In genomic region chr2:219176818-219177593, GRCh38 we compare ENCODE assay signal across 8 cellular contexts. TPM values are rescaled to one million over a fixed set of nuclear protein-coding genes. Genes with fewer than 3 reads are reported as not detected.
A peak's percentile ranks its signal among the peaks of the same experiment; 100 is the strongest.
DNase-seq lines count a peak whose midpoint lies in the region; ATAC-seq and TF ChIP-seq lines count a peak whose summit lies in the region.

Gene CNPPD1 (minus strand): TSS chr2:219176925. CDS start chr2:219176828, 97 bp downstream.

- H3K9me3 Mint-ChIP-seq in activated naive CD8-positive, alpha-beta T cell treated with anti-CD3 and anti-CD28 coated beads, Interleukin-2, amount 50 U/mL, for 24 hours, result no peaks in the 10 kb centered on the region
- no peaks in the 10 kb centered on the region for H3K9me3 Mint-ChIP-seq in type B pancreatic cell

- H3K4me3 ChIP-seq in GM12875 (ENCODE audit: low read depth, low read length), result peak within 1 kb of the TSS; percentile 64

- H3K4me1 Mint-ChIP-seq in activated naive CD8-positive, alpha-beta T cell treated with anti-CD3 and anti-CD28 coated beads, Interleukin-2, amount 50 U/mL, for 24 hours, result peaks cover 59% of the 10 kb centered on the region
- peaks cover 13% of the 10 kb centered on the region for H3K4me1 Mint-ChIP-seq in type B pancreatic cell (ENCODE audit: unreplicated experiment)

- peak within 1 kb of the TSS; percentile 98 for H3K4me3 Mint-ChIP-seq in activated naive CD8-positive, alpha-beta T cell treated with anti-CD3 and anti-CD28 coated beads, Interleukin-2, amount 50 U/mL, for 24 hours
- H3K4me3 Mint-ChIP-seq in type B pancreatic cell, result peak within 1 kb of the TSS; percentile 96

- intact Hi-C loops in cardiac septum (cut with DNase I) (loop anchor here (1.0 to 5.0 kb wide), 5 partner anchors 17 to 210 kb away; partner anchors contain the start of genes DNAJB2, DNPEP, NHEJ1 and ZFAND2B), posterior cingulate gyrus (cut with DNase I) (loop anchor here (2.0 to 5.0 kb wide), 3 partner anchors 16 to 120 kb away; partner anchors contain the start of genes DNAJB2 and NHEJ1)

- TF ChIP-seq CTCF in GM12875 (IDR thresholded peaks at IDR 0.05; ENCODE audit: borderline replicate concordance, insufficient read depth, low read depth, low read length) (no peak), type B pancreatic cell (conservative IDR thresholded peaks at IDR 0.05) (no peak)

- peaks cover 27% of the 10 kb centered on the region for H3K36me3 Mint-ChIP-seq in activated naive CD8-positive, alpha-beta T cell treated with anti-CD3 and anti-CD28 coated beads, Interleukin-2, amount 50 U/mL, for 24 hours (ENCODE audit: low read depth)
- peaks cover 11% of the 10 kb centered on the region for H3K36me3 Mint-ChIP-seq in type B pancreatic cell

- no peaks in the 10 kb centered on the region for H3K27me3 Mint-ChIP-seq in activated naive CD8-positive, alpha-beta T cell treated with anti-CD3 and anti-CD28 coated beads, Interleukin-2, amount 50 U/mL, for 24 hours
- H3K27me3 Mint-ChIP-seq in type B pancreatic cell, result no peaks in the 10 kb centered on the region

- peak; percentile 51 for DNase-seq in NCI-H128 (lab: John Stamatoyannopoulos, UW; ENCODE audit: unreplicated experiment)
- peak; percentile 79 for DNase-seq in T follicular helper cell (ENCODE audit: low read depth)
- peak; percentile 91 for DNase-seq in activated naive CD8-positive, alpha-beta T cell treated with anti-CD3 and anti-CD28 coated beads, Interleukin-2, amount 50 U/mL, for 24 hours
- peak; percentile 94 for DNase-seq in cardiac septum (ENCODE audit: low spot score)
- peak; percentile 76 to 98 (median 85) for DNase-seq in posterior cingulate gyrus
- peak; percentile 87 for DNase-seq in type B pancreatic cell (ENCODE audit: extremely low spot score, unreplicated experiment)

- H3K27ac Mint-ChIP-seq in activated naive CD8-positive, alpha-beta T cell treated with anti-CD3 and anti-CD28 coated beads, Interleukin-2, amount 50 U/mL, for 24 hours, result peak within 1 kb of the TSS; percentile 99
- H3K27ac Mint-ChIP-seq in type B pancreatic cell, result peak within 1 kb of the TSS; percentile 99

- peak; percentile 67 for ATAC-seq in HG02642 (IDR thresholded peaks at IDR 0.05; ENCODE audit: poor library complexity, unreplicated experiment)
- ATAC-seq in activated naive CD8-positive, alpha-beta T cell treated with anti-CD3 and anti-CD28 coated beads, Interleukin-2, amount 50 U/mL, for 24 hours, result peak; percentile 85

RNA-seq across cellular contexts. Expression of gene CNPPD1, which starts in this region (rescaled TPM):
- 67.6 TPM for total RNA-seq in cardiac septum
- total RNA-seq in type B pancreatic cell (ENCODE audit: low replicate concordance), result 37.8 and 54.0 TPM in 2 replicates

Comparison
In these comparisons a context has a peak if more than half of its experiments do, and no peak if none do; other contexts are left out.
1. Peak in every context shown above with its lines: DNase-seq, ATAC-seq and H3K4me3 ChIP-seq.